Comparison of ENCODE assay signal across 16 cellular contexts in the genomic region with DNA sequence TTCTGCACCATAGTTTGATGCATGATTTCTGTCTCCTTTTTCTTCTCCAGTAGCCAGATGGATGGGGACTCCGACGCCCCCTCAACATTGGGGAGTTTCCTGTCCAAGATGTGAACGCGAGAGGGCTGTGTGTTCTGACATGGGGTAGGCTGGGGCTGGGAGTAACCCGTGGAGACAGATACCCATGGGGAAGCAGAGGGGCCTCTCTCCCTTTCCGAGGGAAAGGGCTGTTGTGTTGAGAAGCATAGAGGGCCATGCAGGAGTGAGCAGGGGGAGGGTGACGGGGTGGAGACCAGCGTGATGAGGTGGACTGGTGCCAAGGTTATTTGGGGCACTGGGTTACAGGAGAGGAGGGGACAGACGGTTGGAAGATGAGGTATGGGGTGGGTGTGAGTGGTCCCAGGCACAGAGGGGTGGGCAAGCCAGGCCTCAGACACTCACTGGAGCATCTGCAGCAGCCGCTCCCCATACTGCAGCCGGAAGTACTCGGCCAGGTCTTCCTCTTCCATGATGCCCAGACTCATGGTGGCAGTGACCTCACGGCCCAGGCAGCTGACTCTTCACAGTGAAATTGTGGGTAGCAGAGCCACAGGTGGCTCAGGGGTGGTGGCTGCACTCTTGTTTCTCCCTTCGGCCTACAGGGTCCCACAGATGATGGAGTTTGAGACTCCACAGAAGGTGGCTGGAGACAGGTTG. TPM values are rescaled to one million over a fixed set of nuclear protein-coding genes. Genes with fewer than 3 reads are reported as not detected.
DNase-seq lines count a peak whose midpoint lies in the region; ATAC-seq lines count a peak whose summit lies in the region.
"Had no signal": no experiment of that assay in that cellular context is flagged by ENCODE, and none has a peak within 500 bp of the region (broad histone marks: within the 10 kb centered on the region; RNA-seq: fewer than 3 reads in every experiment).

No MANE protein-coding gene starts in this region.

- peak overlapping the region; percentile 70 for H3K27ac Mint-ChIP-seq in stimulated activated naive CD8-positive, alpha-beta T cell treated with anti-CD3 and anti-CD28 coated beads, Interleukin-15, Interleukin-2, amounts not matched to agents 100 ng/mL and 50 ng/mL, for 24 hours
- H3K27ac Mint-ChIP-seq in activated T-helper 17 cell treated with anti-CD3 and anti-CD28 coated beads, Interleukin-2, amount 50 U/mL, for 72 hours: peak overlapping the region; percentile 86
- H3K27ac Mint-ChIP-seq in naive thymus-derived CD8-positive, alpha-beta T cell: peak overlapping the region; percentile 26 to 98 (median 93)

- POLR2A ChIA-PET in naive thymus-derived CD8-positive, alpha-beta T cell (lab: Charles Lee): no interaction called here

- DNase-seq in stimulated activated naive CD8-positive, alpha-beta T cell treated with anti-CD3 and anti-CD28 coated beads, Interleukin-15, Interleukin-2, amounts not matched to agents 100 U/mL and 50 U/mL, for 24 hours: no peak
- DNase-seq in naive thymus-derived CD8-positive, alpha-beta T cell: no peak
- DNase-seq in mucosa of gallbladder (ENCODE audit: low spot score): no peak
- DNase-seq in NOMO-1 treated with dmso at 0.1 percent for 144 hours (lab: John Stamatoyannopoulos, UW; ENCODE audit: unreplicated experiment): no peak
- DNase-seq in NCI-H524 treated with DMSO at 0.1 percent for 48 hours (lab: John Stamatoyannopoulos, UW): no peak
- DNase-seq: AML-193, foreskin keratinocyte, GOT3, NCI-H2227 treated with DMSO at 0.1 percent for 48 hours, SJCRH30 had no signal

- no peaks in the 10 kb centered on the region for H3K36me3 Mint-ChIP-seq in stimulated activated naive CD8-positive, alpha-beta T cell treated with anti-CD3 and anti-CD28 coated beads, Interleukin-15, Interleukin-2, amounts not matched to agents 100 ng/mL and 50 ng/mL, for 24 hours (ENCODE audit: low read depth)
- H3K36me3 Mint-ChIP-seq in activated T-helper 17 cell treated with anti-CD3 and anti-CD28 coated beads, Interleukin-2, amount 50 U/mL, for 72 hours (ENCODE audit: low read depth): no peaks in the 10 kb centered on the region
- no peaks in the 10 kb centered on the region for H3K36me3 Mint-ChIP-seq in naive thymus-derived CD8-positive, alpha-beta T cell

- ATAC-seq in stimulated activated naive CD8-positive, alpha-beta T cell treated with anti-CD3 and anti-CD28 coated beads, Interleukin-15, Interleukin-2, amounts not matched to agents 100 U/mL and 50 U/mL, for 24 hours: no peak
- ATAC-seq in activated T-helper 17 cell treated with anti-CD3 and anti-CD28 coated beads, Interleukin-2, amount 50 U/mL, for 72 hours (replicated peaks): no peak
- ATAC-seq in naive thymus-derived CD8-positive, alpha-beta T cell: no peak
- ATAC-seq in GM21737 (IDR thresholded peaks at IDR 0.05; ENCODE audit: unreplicated experiment): no peak
- ATAC-seq: foreskin keratinocyte had no signal

- peak overlapping the region; percentile 43 for H3K4me3 Mint-ChIP-seq in stimulated activated naive CD8-positive, alpha-beta T cell treated with anti-CD3 and anti-CD28 coated beads, Interleukin-15, Interleukin-2, amounts not matched to agents 100 ng/mL and 50 ng/mL, for 24 hours
- H3K4me3 Mint-ChIP-seq in activated T-helper 17 cell treated with anti-CD3 and anti-CD28 coated beads, Interleukin-2, amount 50 U/mL, for 72 hours: peak overlapping the region; percentile 82
- peak overlapping the region in 9 of 10 donors; percentile 41 to 93 (median 72) for H3K4me3 Mint-ChIP-seq in naive thymus-derived CD8-positive, alpha-beta T cell

- peaks cover 27% of the 10 kb centered on the region for H3K4me1 Mint-ChIP-seq in stimulated activated naive CD8-positive, alpha-beta T cell treated with anti-CD3 and anti-CD28 coated beads, Interleukin-15, Interleukin-2, amounts not matched to agents 100 ng/mL and 50 ng/mL, for 24 hours (ENCODE audit: low read depth)
- H3K4me1 Mint-ChIP-seq in activated T-helper 17 cell treated with anti-CD3 and anti-CD28 coated beads, Interleukin-2, amount 50 U/mL, for 72 hours: peaks cover 16% of the 10 kb centered on the region
- H3K4me1 Mint-ChIP-seq in naive thymus-derived CD8-positive, alpha-beta T cell: peaks cover 15 to 44% (median 32%) of the 10 kb centered on the region in 4 donors

- H3K27me3 Mint-ChIP-seq in stimulated activated naive CD8-positive, alpha-beta T cell treated with anti-CD3 and anti-CD28 coated beads, Interleukin-15, Interleukin-2, amounts not matched to agents 100 ng/mL and 50 ng/mL, for 24 hours: no peaks in the 10 kb centered on the region
- no peaks in the 10 kb centered on the region for H3K27me3 Mint-ChIP-seq in activated T-helper 17 cell treated with anti-CD3 and anti-CD28 coated beads, Interleukin-2, amount 50 U/mL, for 72 hours
- H3K27me3 Mint-ChIP-seq in naive thymus-derived CD8-positive, alpha-beta T cell: no peaks in the 10 kb centered on the region

- peaks cover 6% of the 10 kb centered on the region for H3K9me3 Mint-ChIP-seq in stimulated activated naive CD8-positive, alpha-beta T cell treated with anti-CD3 and anti-CD28 coated beads, Interleukin-15, Interleukin-2, amounts not matched to agents 100 ng/mL and 50 ng/mL, for 24 hours
- no peaks in the 10 kb centered on the region for H3K9me3 Mint-ChIP-seq in activated T-helper 17 cell treated with anti-CD3 and anti-CD28 coated beads, Interleukin-2, amount 50 U/mL, for 72 hours
- no peaks in the 10 kb centered on the region for H3K9me3 Mint-ChIP-seq in naive thymus-derived CD8-positive, alpha-beta T cell

RNA-seq across cellular contexts. Expression of a gene that starts 0.4 kb away (rescaled TPM):
- total RNA-seq in activated T-helper 17 cell treated with anti-CD3 and anti-CD28 coated beads, Interleukin-2, amount 50 U/mL, for 72 hours: under 1 TPM in 1 of 2 donors, not detected in 1; 0.32 TPM
- total RNA-seq in naive thymus-derived CD8-positive, alpha-beta T cell: under 1 TPM; 0.44 to 0.66 TPM
- not detected for polyA plus RNA-seq in naive thymus-derived CD8-positive, alpha-beta T cell
- not detected for total RNA-seq in mucosa of gallbladder
- total RNA-seq: bronchial epithelial cell, foreskin keratinocyte, liver, SJCRH30 had no signal
- polyA plus RNA-seq: foreskin keratinocyte had no signal

RNA-seq across cellular contexts. Expression of a gene that starts 14.1 kb away (rescaled TPM):
- total RNA-seq in activated T-helper 17 cell treated with anti-CD3 and anti-CD28 coated beads, Interleukin-2, amount 50 U/mL, for 72 hours: not detected
- not detected for total RNA-seq in naive thymus-derived CD8-positive, alpha-beta T cell
- not detected for polyA plus RNA-seq in naive thymus-derived CD8-positive, alpha-beta T cell
- not detected for total RNA-seq in mucosa of gallbladder
- total RNA-seq: bronchial epithelial cell, foreskin keratinocyte, liver, osteoblast, SJCRH30 had no signal
- polyA plus RNA-seq: foreskin keratinocyte, liver had no signal

RNA-seq across cellular contexts. Expression of a gene that starts 54.9 kb away (rescaled TPM):
- total RNA-seq in activated T-helper 17 cell treated with anti-CD3 and anti-CD28 coated beads, Interleukin-2, amount 50 U/mL, for 72 hours: under 1 TPM; 0.87 to 0.91 TPM
- under 1 TPM in 1 of 2 experiments, not detected in 1; 0.26 TPM for total RNA-seq in naive thymus-derived CD8-positive, alpha-beta T cell
- not detected for polyA plus RNA-seq in naive thymus-derived CD8-positive, alpha-beta T cell
- total RNA-seq in mucosa of gallbladder: 2.9 TPM
- total RNA-seq: bronchial epithelial cell, foreskin keratinocyte, osteoblast, SJCRH30 had no signal
- polyA plus RNA-seq: foreskin keratinocyte had no signal
